Comparison of ENCODE assay signal across 9 cellular contexts in genomic region chr16:31025344-31025743, GRCh38.
"Had no signal": no experiment of that assay in that cellular context is flagged by ENCODE, and none has a peak within 500 bp of the region (broad histone marks: within the 10 kb centered on the region; RNA-seq: fewer than 3 reads in every experiment).

No MANE protein-coding gene starts in this region.

- H3K4me2 ChIP-seq: smooth muscle cell had no signal

- DNase-seq: activated CD8-positive, alpha-beta T cell treated with anti-CD3 and anti-CD28 coated beads, Interleukin-2, amount 10 ng/mL, durations not matched to agents 7 days and 5 days; effector CD4-positive, alpha-beta T cell; foreskin melanocyte; heart left ventricle; left colon; right cardiac atrium; stimulated activated naive CD4-positive, alpha-beta T cell; trophoblast cell had no signal

- H3K4me3 ChIP-seq: heart left ventricle, smooth muscle cell had no signal

- H3K9me3 ChIP-seq: heart left ventricle had no signal

- ATAC-seq: activated CD8-positive, alpha-beta T cell treated with anti-CD3 and anti-CD28 coated beads, Interleukin-2, amount 10 ng/mL, durations not matched to agents 7 days and 5 days; left colon had no signal

- H3K27me3 ChIP-seq: heart left ventricle had no signal

- H3K36me3 ChIP-seq: heart left ventricle had no signal
